17 cellular contexts compared by ENCODE assay signal in genomic region chr16:86928517-86929148, GRCh38.
A peak's percentile ranks its signal among the peaks of the same experiment; 100 is the strongest.
DNase-seq lines count a peak whose midpoint lies in the region; ATAC-seq and TF ChIP-seq lines count a peak whose summit lies in the region.
"Had no signal": no experiment of that assay in that cellular context is flagged by ENCODE, and none has a peak within 500 bp of the region (broad histone marks: within the 10 kb centered on the region; RNA-seq: fewer than 3 reads in every experiment).

No MANE protein-coding gene starts in this region.

- H3K27me3 ChIP-seq in AG04450 (ENCODE audit: control insufficient read depth, insufficient read depth, low read length), result no peaks in the 10 kb centered on the region
- H3K27me3 ChIP-seq: uterus had no signal

- POLR2A ChIA-PET in AG04450 (lab: Yijun Ruan, JAX), result interaction anchor here (1.1 to 1.8 kb wide), 2 partner anchors 24 to 351 kb away, joined by 4 to 11 read pairs; partner anchors contain the start of gene FOXL1

- TF ChIP-seq CTCF in AG04450 (IDR thresholded peaks at IDR 0.05; ENCODE audit: low read depth, low read length) (no peak), HFFc6 (IDR thresholded peaks at IDR 0.05) (no peak), mesothelial cell of epicardium (IDR thresholded peaks at IDR 0.05; ENCODE audit: unreplicated experiment) (no peak)

- H3K27ac Mint-ChIP-seq in HFFc6 (peak overlapping the region; percentile 55; the same call in 1 of the 2 replicates), mesothelial cell of epicardium (peak overlapping the region; percentile 98)
- H3K27ac Mint-ChIP-seq: immature natural killer cell; stimulated activated memory B cell treated with anti-CD40 and anti-IgM and Interleukin-4, amounts not matched to agents 10 μg/mL and 1 μg/mL and 100 μg/mL, for 72 hours had no signal

- H3K4me3 ChIP-seq in AG04450 (ENCODE audit: low read depth, low read length), result no peak overlapping the region
- H3K4me3 ChIP-seq: uterus had no signal

- H3K4me1 Mint-ChIP-seq in HFFc6 (ENCODE audit: low read depth) (peaks cover 33% of the 10 kb centered on the region), mesothelial cell of epicardium (peaks cover 56% of the 10 kb centered on the region)
- H3K4me1 Mint-ChIP-seq: immature natural killer cell; stimulated activated memory B cell treated with anti-CD40 and anti-IgM and Interleukin-4, amounts not matched to agents 10 μg/mL and 1 μg/mL and 100 μg/mL, for 72 hours had no signal

- H3K4me3 Mint-ChIP-seq in HFFc6, result peak overlapping the region; percentile 17; the same call in 1 of the 2 replicates
- H3K4me3 Mint-ChIP-seq in mesothelial cell of epicardium, result no peak overlapping the region
- H3K4me3 Mint-ChIP-seq: immature natural killer cell; stimulated activated memory B cell treated with anti-CD40 and anti-IgM and Interleukin-4, amounts not matched to agents 10 μg/mL and 1 μg/mL and 100 μg/mL, for 72 hours had no signal

- CTCF ChIA-PET in AG04450 (lab: Charles Lee), result interaction anchor here (1.3 to 2.0 kb wide), 3 partner anchors 89 to 365 kb away, joined by 3 to 6 read pairs (median 3); no protein-coding TSS in a partner anchor

- H3K9me3 Mint-ChIP-seq in HFFc6 (no peaks in the 10 kb centered on the region), mesothelial cell of epicardium (no peaks in the 10 kb centered on the region)
- H3K9me3 Mint-ChIP-seq: immature natural killer cell; stimulated activated memory B cell treated with anti-CD40 and anti-IgM and Interleukin-4, amounts not matched to agents 10 μg/mL and 1 μg/mL and 100 μg/mL, for 72 hours had no signal

- H3K9me3 ChIP-seq in AG04450 (ENCODE audit: control insufficient read depth, insufficient read depth, low read length), result peaks cover 5% of the 10 kb centered on the region; the same call in 1 of the 2 replicates
- H3K9me3 ChIP-seq: Caco-2, uterus had no signal

- peak overlapping the region; percentile 71 for H3K27ac ChIP-seq in AG04450 (ENCODE audit: low read depth, low read length)
- H3K27ac ChIP-seq: uterus had no signal

- H3K27me3 Mint-ChIP-seq in HFFc6 (ENCODE audit: insufficient read depth), result peaks cover 14% of the 10 kb centered on the region
- no peaks in the 10 kb centered on the region for H3K27me3 Mint-ChIP-seq in mesothelial cell of epicardium (ENCODE audit: low read depth)

- DNase-seq in AG04450 (ENCODE audit: low read depth, low spot score) (no peak), HFFc6 (no peak), dermis blood vessel endothelial cell (peak; percentile 47), mesothelial cell of epicardium (ENCODE audit: low spot score in 2 of 2, unreplicated experiment in 2 of 2) (no peak), UCSD-AML1 (lab: John Stamatoyannopoulos, UW; ENCODE audit: unreplicated experiment) (no peak)
- no peak for DNase-seq in stimulated activated naive CD8-positive, alpha-beta T cell treated with anti-CD3 and anti-CD28 coated beads, Interleukin-15, Interleukin-2, amounts not matched to agents 100 U/mL and 50 U/mL, for 24 hours
- DNase-seq: activated CD4-positive, alpha-beta T cell treated with anti-CD3 and anti-CD28 coated beads for 48 hours; Caco-2; immature natural killer cell; midbrain; NCI-H1048; NCI-H2171; SHP77; uterus had no signal

- H3K36me3 Mint-ChIP-seq in HFFc6 (ENCODE audit: low read depth), result no peaks in the 10 kb centered on the region
- no peaks in the 10 kb centered on the region for H3K36me3 Mint-ChIP-seq in mesothelial cell of epicardium
- H3K36me3 Mint-ChIP-seq: immature natural killer cell; stimulated activated memory B cell treated with anti-CD40 and anti-IgM and Interleukin-4, amounts not matched to agents 10 μg/mL and 1 μg/mL and 100 μg/mL, for 72 hours had no signal

- ATAC-seq in HG02763 (IDR thresholded peaks at IDR 0.05; ENCODE audit: unreplicated experiment) (no peak), GM18861 (IDR thresholded peaks at IDR 0.05; ENCODE audit: unreplicated experiment) (no peak)
- ATAC-seq in stimulated activated naive CD8-positive, alpha-beta T cell treated with anti-CD3 and anti-CD28 coated beads, Interleukin-15, Interleukin-2, amounts not matched to agents 100 U/mL and 50 U/mL, for 24 hours, result no peak
- ATAC-seq: stimulated activated memory B cell treated with anti-CD40 and anti-IgM and Interleukin-4, amounts not matched to agents 10 μg/mL and 1 μg/mL and 100 μg/mL, for 72 hours had no signal
